Comparison of ENCODE assay signal across 8 cellular contexts in genomic region chr16:24689128-24689527, GRCh38. TPM values are rescaled to one million over a fixed set of nuclear protein-coding genes. Genes with fewer than 3 reads are reported as not detected.
A peak's percentile ranks its signal among the peaks of the same experiment; 100 is the strongest.
DNase-seq lines count a peak whose midpoint lies in the region; ATAC-seq and TF ChIP-seq lines count a peak whose summit lies in the region.

No MANE protein-coding gene starts in this region.

- no peaks in the 10 kb centered on the region for H3K9me3 ChIP-seq in adipocyte (ENCODE audit: control insufficient read depth, low read length)
- no peaks in the 10 kb centered on the region for H3K9me3 ChIP-seq in mucosa of descending colon

- ATAC-seq in HG02852 (IDR thresholded peaks at IDR 0.05; ENCODE audit: unreplicated experiment), result no peak
- no peak for ATAC-seq in GM21515 (IDR thresholded peaks at IDR 0.05; ENCODE audit: unreplicated experiment)
- ATAC-seq in GM21423 (IDR thresholded peaks at IDR 0.05; ENCODE audit: unreplicated experiment), result no peak
- no peak for ATAC-seq in mucosa of descending colon

- TF ChIP-seq CTCF in Calu3 (IDR thresholded peaks at IDR 0.05; ENCODE audit: unreplicated experiment), result peak; percentile 67
- no peak for TF ChIP-seq CTCF in mucosa of descending colon (IDR thresholded peaks at IDR 0.05)

- TF ChIP-seq EP300 in Ishikawa (IDR thresholded peaks at IDR 0.05; ENCODE audit: borderline replicate concordance), result no peak

- peaks cover 12% of the 10 kb centered on the region for H3K36me3 Mint-ChIP-seq in Calu3 (ENCODE audit: insufficient read depth, unreplicated experiment)

- no TSS peak for BruUV-seq in Calu3 (replicated peaks; lab: Mats Ljungman, UMichigan)

- H3K27me3 ChIP-seq in adipocyte (replicated peaks; ENCODE audit: control insufficient read depth, insufficient read depth, low read length), result no peaks in the 10 kb centered on the region

- peaks cover 10% of the 10 kb centered on the region for H3K4me1 Mint-ChIP-seq in Calu3 (ENCODE audit: low read depth, unreplicated experiment)

- DNase-seq in Calu3, result peak; percentile 48
- peak; percentile 75 for DNase-seq in adipocyte (ENCODE audit: low read depth)
- DNase-seq in iris pigment epithelial cell (ENCODE audit: low read depth), result peak; percentile 68
- DNase-seq in mucosa of descending colon, result no peak

- no peak overlapping the region for H3K4me3 Mint-ChIP-seq in Calu3 (ENCODE audit: low read depth, unreplicated experiment)

- intact Hi-C loops in Calu3 (cut with micrococcal nuclease; ENCODE audit: unreplicated experiment), result loop anchor here (1.0 to 2.0 kb wide), 2 partner anchors 108 to 121 kb away; no protein-coding TSS in a partner anchor
- intact Hi-C loops in mucosa of descending colon (cut with DNase I, micrococcal nuclease), result no loop called here

- H3K27ac Mint-ChIP-seq in Calu3 (ENCODE audit: unreplicated experiment), result no peak overlapping the region

- no peaks in the 10 kb centered on the region for H3K9me3 Mint-ChIP-seq in Calu3 (ENCODE audit: low read depth, unreplicated experiment)

- no peaks in the 10 kb centered on the region for H3K27me3 Mint-ChIP-seq in Calu3 (ENCODE audit: unreplicated experiment)

- H3K4me1 ChIP-seq in adipocyte (ENCODE audit: control insufficient read depth, insufficient read depth, low read length) (peaks cover 11% of the 10 kb centered on the region), mucosa of descending colon (ENCODE audit: low read depth) (peaks cover 3% of the 10 kb centered on the region)

- no peaks in the 10 kb centered on the region for H3K36me3 ChIP-seq in adipocyte (ENCODE audit: control insufficient read depth, insufficient read depth, low read length, severe bottlenecking)
- H3K36me3 ChIP-seq in mucosa of descending colon (ENCODE audit: low read depth), result no peaks in the 10 kb centered on the region

- CTCF ChIA-PET in Calu3 (lab: Charles Lee), result interaction anchor here (1.8 kb wide), 1 partner anchor 109 kb away, joined by 4 read pairs; no protein-coding TSS in a partner anchor

- TF ChIP-seq RAD21 in Ishikawa (IDR thresholded peaks at IDR 0.05; ENCODE audit: low read depth), result peak; percentile 54

- H3K4me3 ChIP-seq in adipocyte (ENCODE audit: low read length) (no peak overlapping the region), mucosa of descending colon (no peak overlapping the region)

- no peak overlapping the region for H3K9ac ChIP-seq in adipocyte (ENCODE audit: low read length)

TF ChIP-seq in Ishikawa, 13 proteins besides CTCF, POLR2A, EP300 and RAD21:
- TF ChIP-seq YY1 (IDR thresholded peaks at IDR 0.05; ENCODE audit: low read depth) (no peak), USF1 (IDR thresholded peaks at IDR 0.05) (no peak), FOXM1 (IDR thresholded peaks at IDR 0.05; ENCODE audit: borderline replicate concordance, low read depth) (no peak), CREB1 (IDR thresholded peaks at IDR 0.05; ENCODE audit: low read depth) (no peak), TEAD4 (IDR thresholded peaks at IDR 0.05) (no peak), EGR1 (IDR thresholded peaks at IDR 0.05) (no peak), REST (IDR thresholded peaks at IDR 0.05; ENCODE audit: low read depth) (no peak), CEBPB (IDR thresholded peaks at IDR 0.05) (no peak), ZBTB7A (IDR thresholded peaks at IDR 0.05; ENCODE audit: low read depth) (no peak)

RNA-seq across cellular contexts. Expression of gene TNRC6A, which starts 40.3 kb away (rescaled TPM):
- total RNA-seq in Calu3 (2022) (58.4 and 60.1 TPM in 2 replicates), mucosa of descending colon (10 to 100 TPM; 40.5 to 83.7 (median 47.8) TPM)

Comparison
In these comparisons a context has a peak if more than half of its experiments do, and no peak if none do; other contexts are left out.
1. DNase-seq: peak in Calu3 (single experiment), adipocyte (single experiment) and iris pigment epithelial cell (single experiment); none in mucosa of descending colon (0 of 3).